In genomic region chr3:106643684-106644161, GRCh38 we compare ENCODE assay signal across 18 cellular contexts.
DNase-seq lines count a peak whose midpoint lies in the region; ATAC-seq and TF ChIP-seq lines count a peak whose summit lies in the region.
"Had no signal": no experiment of that assay in that cellular context is flagged by ENCODE, and none has a peak within 500 bp of the region (broad histone marks: within the 10 kb centered on the region; RNA-seq: fewer than 3 reads in every experiment).

No MANE protein-coding gene starts in this region.

- no peak overlapping the region for H2AFZ ChIP-seq in neuronal stem cell (ENCODE audit: low read length)

- no peak overlapping the region for H2AK5ac ChIP-seq in neuronal stem cell (ENCODE audit: low read depth, low read length)

- H3K4me1 ChIP-seq in neuronal stem cell (ENCODE audit: control insufficient read depth in 2 of 2, insufficient read depth in 1 of 2, low read depth in 1 of 2, low read length in 2 of 2) (no peaks in the 10 kb centered on the region), upper lobe of right lung (no peaks in the 10 kb centered on the region)

- H3K9me3 ChIP-seq in neuronal stem cell (replicated peaks in 1 of 2; ENCODE audit: control insufficient read depth in 2 of 2, insufficient read depth in 1 of 2, low read depth in 1 of 2, low read length in 2 of 2) (no peaks in the 10 kb centered on the region), upper lobe of right lung (no peaks in the 10 kb centered on the region)

- no peaks in the 10 kb centered on the region for H3K27me3 Mint-ChIP-seq in endothelial cell (ENCODE audit: unreplicated experiment)

- H3K27me3 ChIP-seq in neuronal stem cell (ENCODE audit: control insufficient read depth in 3 of 3, insufficient read depth in 3 of 3, low read depth in 1 of 3, low read length in 3 of 3) = no peaks in the 10 kb centered on the region
- no peaks in the 10 kb centered on the region for H3K27me3 ChIP-seq in upper lobe of right lung

- no peak overlapping the region for H3K4ac ChIP-seq in neuronal stem cell (ENCODE audit: low read length)

- H3K36me3 Mint-ChIP-seq in endothelial cell (ENCODE audit: low read depth, unreplicated experiment) = peaks cover 9% of the 10 kb centered on the region
- H3K36me3 Mint-ChIP-seq: CD14-positive monocyte; CD8-positive, alpha-beta T cell had no signal

- no peak overlapping the region for H4K8ac ChIP-seq in neuronal stem cell (ENCODE audit: low read depth, low read length)

- TF ChIP-seq CTCF in endothelial cell (IDR thresholded peaks at IDR 0.05; ENCODE audit: unreplicated experiment) (no peak), upper lobe of right lung (IDR thresholded peaks at IDR 0.05) (no peak)

- H3K4me1 Mint-ChIP-seq in endothelial cell (ENCODE audit: unreplicated experiment) = no peaks in the 10 kb centered on the region
- H3K4me1 Mint-ChIP-seq: CD14-positive monocyte had no signal

- intact Hi-C loops in upper lobe of right lung (cut with DNase I) = no loop called here

- H3K14ac ChIP-seq in neuronal stem cell (ENCODE audit: low read length) = peak overlapping the region; percentile 94

- no peak overlapping the region for H3K18ac ChIP-seq in neuronal stem cell (ENCODE audit: low read length)

- no CpG with 5 or more reads among the region's 33 CpGs for WGBS in neuronal stem cell (ENCODE audit: extremely low coverage in 2 of 2, insufficient read length in 2 of 2, insufficient replicate concordance in 1 of 2), 2 donors

- H3K27ac Mint-ChIP-seq in endothelial cell (ENCODE audit: unreplicated experiment) = no peak overlapping the region
- H3K27ac Mint-ChIP-seq: CD14-positive monocyte; CD8-positive, alpha-beta T cell; HFFc6 had no signal

- H3K4me2 ChIP-seq in neuronal stem cell (ENCODE audit: insufficient read depth, low read length, poor library complexity, severe bottlenecking) = no peak overlapping the region

- peak; percentile 57 for DNase-seq in activated effector memory CD4-positive, alpha-beta T cell treated with anti-CD3 and anti-CD28 coated beads, Interleukin-2, amount 50 U/mL, for 16 hours
- DNase-seq in activated effector memory CD4-positive, alpha-beta T cell treated with Interleukin-2 at 50 U/mL for 16 hours = no peak
- DNase-seq in endothelial cell (ENCODE audit: low spot score) (peak; percentile 3), neuronal stem cell (ENCODE audit: low spot score) (no peak), upper lobe of right lung (peak; percentile 57)
- no peak for DNase-seq in stimulated activated CD4-positive, alpha-beta T cell treated with anti-CD3 and anti-CD28 coated beads, Interleukin-4, amount 100 ng/mL, for 4 hours
- DNase-seq: CD8-positive, alpha-beta T cell; COR-L47; DMS153; DMS79 treated with DMSO at 0.1 percent for 48 hours; EL; HCEC 1CT; HFFc6 had no signal

- H3K27ac ChIP-seq in neuronal stem cell (replicated peaks; ENCODE audit: low read length) = no peak overlapping the region
- H3K27ac ChIP-seq in upper lobe of right lung = no peak overlapping the region
- H3K27ac ChIP-seq: 22Rv1, HL-60 had no signal

- H3K79me1 ChIP-seq in neuronal stem cell (ENCODE audit: low read depth, low read length) = no peaks in the 10 kb centered on the region

- no peaks in the 10 kb centered on the region for H3K36me3 ChIP-seq in neuronal stem cell (replicated peaks in 1 of 2; ENCODE audit: control insufficient read depth in 2 of 2, insufficient read depth in 2 of 2, low read length in 2 of 2)
- no peaks in the 10 kb centered on the region for H3K36me3 ChIP-seq in upper lobe of right lung

- H2BK5ac ChIP-seq in neuronal stem cell (ENCODE audit: low read length) = no peak overlapping the region

- H4K91ac ChIP-seq in neuronal stem cell (ENCODE audit: low read depth, low read length, poor library complexity) = no peak overlapping the region

- no peak overlapping the region for H3K4me3 Mint-ChIP-seq in endothelial cell (ENCODE audit: unreplicated experiment)
- H3K4me3 Mint-ChIP-seq: CD14-positive monocyte; CD8-positive, alpha-beta T cell; HFFc6 had no signal

- peak; percentile 35 for ATAC-seq in upper lobe of right lung
- no peak for ATAC-seq in GM18511 (IDR thresholded peaks at IDR 0.05; ENCODE audit: unreplicated experiment)
- ATAC-seq in GM19023 (IDR thresholded peaks at IDR 0.05; ENCODE audit: unreplicated experiment) = no peak
- ATAC-seq: CD8-positive, alpha-beta T cell had no signal

- H2BK15ac ChIP-seq in neuronal stem cell (ENCODE audit: low read length) = no peak overlapping the region

- no peak overlapping the region for H2BK120ac ChIP-seq in neuronal stem cell (ENCODE audit: low read depth, low read length)

- H3K9me3 Mint-ChIP-seq in endothelial cell (ENCODE audit: unreplicated experiment) = peaks cover 9% of the 10 kb centered on the region
- H3K9me3 Mint-ChIP-seq: CD8-positive, alpha-beta T cell had no signal

- H3K9ac ChIP-seq in neuronal stem cell (ENCODE audit: low read depth, low read length, poor library complexity) = no peak overlapping the region

- H3K23ac ChIP-seq in neuronal stem cell (ENCODE audit: low read depth, low read length, poor library complexity) = no peak overlapping the region

- H3K4me3 ChIP-seq in neuronal stem cell (ENCODE audit: low read length in 2 of 2) (no peak overlapping the region), upper lobe of right lung (no peak overlapping the region)

- no peak overlapping the region for H2BK12ac ChIP-seq in neuronal stem cell (ENCODE audit: low read length)

Comparison
In these comparisons a context has a peak if more than half of its experiments do, and no peak if none do; other contexts are left out.
1. DNase-seq: peak in activated effector memory CD4-positive, alpha-beta T cell treated with anti-CD3 and anti-CD28 coated beads, Interleukin-2, amount 50 U/mL, for 16 hours (single experiment), endothelial cell (single experiment) and upper lobe of right lung (single experiment); none in activated effector memory CD4-positive, alpha-beta T cell treated with Interleukin-2 at 50 U/mL for 16 hours (single experiment), neuronal stem cell (single experiment) and stimulated activated CD4-positive, alpha-beta T cell treated with anti-CD3 and anti-CD28 coated beads, Interleukin-4, amount 100 ng/mL, for 4 hours (0 of 2).